2 cellular contexts compared by ENCODE assay signal in the genomic region with DNA sequence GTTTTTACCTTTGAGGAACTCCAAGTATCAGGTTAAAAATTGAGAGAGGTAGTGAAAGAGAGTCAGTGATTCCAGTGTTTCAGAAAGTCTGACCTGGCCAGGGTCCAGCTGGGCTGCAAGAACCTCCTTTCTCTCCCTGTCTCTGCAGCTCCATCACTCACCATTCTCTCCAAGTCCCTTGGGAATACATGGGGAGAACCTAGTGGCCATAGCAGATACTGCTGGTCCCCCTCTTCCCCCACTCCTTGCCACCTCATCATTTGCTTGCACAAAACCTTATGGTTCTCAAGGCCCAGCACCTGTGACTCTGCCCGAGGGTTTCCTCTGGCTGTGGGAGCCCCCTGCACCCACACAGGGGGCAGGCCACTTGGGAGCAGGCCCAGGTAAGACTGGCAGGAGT.
TF ChIP-seq lines count a peak whose summit lies in the region.

No MANE protein-coding gene starts in this region.

TF ChIP-seq in HEK293T, 16 proteins besides CTCF, POLR2A, EP300 and RAD21:
- TF ChIP-seq SP1 (IDR thresholded peaks at IDR 0.05) = no peak
- TF ChIP-seq, protein P1, sequence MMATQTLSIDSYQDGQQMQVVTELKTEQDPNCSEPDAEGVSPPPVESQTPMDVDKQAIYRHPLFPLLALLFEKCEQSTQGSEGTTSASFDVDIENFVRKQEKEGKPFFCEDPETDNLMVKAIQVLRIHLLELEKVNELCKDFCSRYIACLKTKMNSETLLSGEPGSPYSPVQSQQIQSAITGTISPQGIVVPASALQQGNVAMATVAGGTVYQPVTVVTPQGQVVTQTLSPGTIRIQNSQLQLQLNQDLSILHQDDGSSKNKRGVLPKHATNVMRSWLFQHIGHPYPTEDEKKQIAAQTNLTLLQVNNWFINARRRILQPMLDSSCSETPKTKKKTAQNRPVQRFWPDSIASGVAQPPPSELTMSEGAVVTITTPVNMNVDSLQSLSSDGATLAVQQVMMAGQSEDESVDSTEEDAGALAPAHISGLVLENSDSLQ (IDR thresholded peaks at IDR 0.05) = no peak
- TF ChIP-seq FOXK2 (IDR thresholded peaks at IDR 0.05) = no peak
- TF ChIP-seq BHLHE40 (IDR thresholded peaks at IDR 0.05; ENCODE audit: borderline replicate concordance) = no peak
- no peak for TF ChIP-seq NFRKB (IDR thresholded peaks at IDR 0.05)
- TF ChIP-seq SUZ12 (IDR thresholded peaks at IDR 0.05) = no peak
- no peak for TF ChIP-seq L3MBTL2 (conservative IDR thresholded peaks at IDR 0.05)
- TF ChIP-seq FOXM1 (IDR thresholded peaks at IDR 0.05; ENCODE audit: borderline replicate concordance) = no peak
- no peak for TF ChIP-seq HDGF (IDR thresholded peaks at IDR 0.05; ENCODE audit: borderline replicate concordance)
- TF ChIP-seq LEF1 (IDR thresholded peaks at IDR 0.05; ENCODE audit: borderline replicate concordance) = no peak
- no peak for TF ChIP-seq CTBP1 (IDR thresholded peaks at IDR 0.05; ENCODE audit: borderline replicate concordance)

TF ChIP-seq in K562, 482 proteins besides CTCF, POLR2A, EP300 and RAD21:
- no peak for TF ChIP-seq EZH2 (IDR thresholded peaks at IDR 0.05; ENCODE audit: borderline replicate concordance, low read depth, low read length)
- TF ChIP-seq SMARCE1 (IDR thresholded peaks at IDR 0.05) = no peak
- TF ChIP-seq, protein P2, sequence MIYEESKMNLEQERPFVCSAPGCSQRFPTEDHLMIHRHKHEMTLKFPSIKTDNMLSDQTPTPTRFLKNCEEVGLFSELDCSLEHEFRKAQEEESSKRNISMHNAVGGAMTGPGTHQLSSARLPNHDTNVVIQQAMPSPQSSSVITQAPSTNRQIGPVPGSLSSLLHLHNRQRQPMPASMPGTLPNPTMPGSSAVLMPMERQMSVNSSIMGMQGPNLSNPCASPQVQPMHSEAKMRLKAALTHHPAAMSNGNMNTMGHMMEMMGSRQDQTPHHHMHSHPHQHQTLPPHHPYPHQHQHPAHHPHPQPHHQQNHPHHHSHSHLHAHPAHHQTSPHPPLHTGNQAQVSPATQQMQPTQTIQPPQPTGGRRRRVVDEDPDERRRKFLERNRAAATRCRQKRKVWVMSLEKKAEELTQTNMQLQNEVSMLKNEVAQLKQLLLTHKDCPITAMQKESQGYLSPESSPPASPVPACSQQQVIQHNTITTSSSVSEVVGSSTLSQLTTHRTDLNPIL (CRISPR knock-in tag; IDR thresholded peaks at IDR 0.05) = no peak
- TF ChIP-seq, protein P3, sequence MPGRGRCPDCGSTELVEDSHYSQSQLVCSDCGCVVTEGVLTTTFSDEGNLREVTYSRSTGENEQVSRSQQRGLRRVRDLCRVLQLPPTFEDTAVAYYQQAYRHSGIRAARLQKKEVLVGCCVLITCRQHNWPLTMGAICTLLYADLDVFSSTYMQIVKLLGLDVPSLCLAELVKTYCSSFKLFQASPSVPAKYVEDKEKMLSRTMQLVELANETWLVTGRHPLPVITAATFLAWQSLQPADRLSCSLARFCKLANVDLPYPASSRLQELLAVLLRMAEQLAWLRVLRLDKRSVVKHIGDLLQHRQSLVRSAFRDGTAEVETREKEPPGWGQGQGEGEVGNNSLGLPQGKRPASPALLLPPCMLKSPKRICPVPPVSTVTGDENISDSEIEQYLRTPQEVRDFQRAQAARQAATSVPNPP (IDR thresholded peaks at IDR 0.05; ENCODE audit: borderline replicate concordance, insufficient read depth, insufficient read length) = no peak
- no peak for TF ChIP-seq PRMT5 (CRISPR knock-in tag; IDR thresholded peaks at IDR 0.05)
- TF ChIP-seq ETV6 (IDR thresholded peaks at IDR 0.05; ENCODE audit: borderline replicate concordance in 1 of 2, low read depth in 2 of 2, low read length in 1 of 2) = no peak
- TF ChIP-seq ETV6 (CRISPR knock-in tag; IDR thresholded peaks at IDR 0.05; ENCODE audit: borderline replicate concordance) = no peak
- TF ChIP-seq, protein P4, sequence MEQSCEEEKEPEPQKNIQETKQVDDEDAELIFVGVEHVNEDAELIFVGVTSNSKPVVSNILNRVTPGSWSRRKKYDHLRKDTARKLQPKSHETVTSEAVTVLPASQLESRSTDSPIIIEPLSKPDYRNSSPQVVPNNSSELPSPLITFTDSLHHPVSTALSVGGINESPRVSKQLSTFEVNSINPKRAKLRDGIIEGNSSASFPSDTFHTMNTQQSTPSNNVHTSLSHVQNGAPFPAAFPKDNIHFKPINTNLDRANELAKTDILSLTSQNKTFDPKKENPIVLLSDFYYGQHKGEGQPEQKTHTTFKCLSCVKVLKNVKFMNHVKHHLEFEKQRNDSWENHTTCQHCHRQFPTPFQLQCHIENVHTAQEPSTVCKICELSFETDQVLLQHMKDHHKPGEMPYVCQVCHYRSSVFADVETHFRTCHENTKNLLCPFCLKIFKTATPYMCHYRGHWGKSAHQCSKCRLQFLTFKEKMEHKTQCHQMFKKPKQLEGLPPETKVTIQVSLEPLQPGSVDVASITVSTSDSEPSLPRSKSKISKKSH (CRISPR knock-in tag; IDR thresholded peaks at IDR 0.05) = no peak
- no peak for TF ChIP-seq ZNF778 (CRISPR knock-in tag; IDR thresholded peaks at IDR 0.05)
- TF ChIP-seq, protein P5, sequence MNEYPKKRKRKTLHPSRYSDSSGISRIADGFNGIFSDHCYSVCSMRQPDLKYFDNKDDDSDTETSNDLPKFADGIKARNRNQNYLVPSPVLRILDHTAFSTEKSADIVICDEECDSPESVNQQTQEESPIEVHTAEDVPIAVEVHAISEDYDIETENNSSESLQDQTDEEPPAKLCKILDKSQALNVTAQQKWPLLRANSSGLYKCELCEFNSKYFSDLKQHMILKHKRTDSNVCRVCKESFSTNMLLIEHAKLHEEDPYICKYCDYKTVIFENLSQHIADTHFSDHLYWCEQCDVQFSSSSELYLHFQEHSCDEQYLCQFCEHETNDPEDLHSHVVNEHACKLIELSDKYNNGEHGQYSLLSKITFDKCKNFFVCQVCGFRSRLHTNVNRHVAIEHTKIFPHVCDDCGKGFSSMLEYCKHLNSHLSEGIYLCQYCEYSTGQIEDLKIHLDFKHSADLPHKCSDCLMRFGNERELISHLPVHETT (CRISPR knock-in tag; conservative IDR thresholded peaks at IDR 0.05 in 1 of 2, IDR thresholded peaks at IDR 0.05 in 1 of 2) = no peak
- TF ChIP-seq, protein P6, sequence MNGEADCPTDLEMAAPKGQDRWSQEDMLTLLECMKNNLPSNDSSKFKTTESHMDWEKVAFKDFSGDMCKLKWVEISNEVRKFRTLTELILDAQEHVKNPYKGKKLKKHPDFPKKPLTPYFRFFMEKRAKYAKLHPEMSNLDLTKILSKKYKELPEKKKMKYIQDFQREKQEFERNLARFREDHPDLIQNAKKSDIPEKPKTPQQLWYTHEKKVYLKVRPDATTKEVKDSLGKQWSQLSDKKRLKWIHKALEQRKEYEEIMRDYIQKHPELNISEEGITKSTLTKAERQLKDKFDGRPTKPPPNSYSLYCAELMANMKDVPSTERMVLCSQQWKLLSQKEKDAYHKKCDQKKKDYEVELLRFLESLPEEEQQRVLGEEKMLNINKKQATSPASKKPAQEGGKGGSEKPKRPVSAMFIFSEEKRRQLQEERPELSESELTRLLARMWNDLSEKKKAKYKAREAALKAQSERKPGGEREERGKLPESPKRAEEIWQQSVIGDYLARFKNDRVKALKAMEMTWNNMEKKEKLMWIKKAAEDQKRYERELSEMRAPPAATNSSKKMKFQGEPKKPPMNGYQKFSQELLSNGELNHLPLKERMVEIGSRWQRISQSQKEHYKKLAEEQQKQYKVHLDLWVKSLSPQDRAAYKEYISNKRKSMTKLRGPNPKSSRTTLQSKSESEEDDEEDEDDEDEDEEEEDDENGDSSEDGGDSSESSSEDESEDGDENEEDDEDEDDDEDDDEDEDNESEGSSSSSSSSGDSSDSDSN (IDR thresholded peaks at IDR 0.05; ENCODE audit: borderline replicate concordance in 1 of 2, low read depth in 2 of 2, low read length in 2 of 2) = no peak
- TF ChIP-seq HLTF (IDR thresholded peaks at IDR 0.05) = no peak
- TF ChIP-seq, protein P7, sequence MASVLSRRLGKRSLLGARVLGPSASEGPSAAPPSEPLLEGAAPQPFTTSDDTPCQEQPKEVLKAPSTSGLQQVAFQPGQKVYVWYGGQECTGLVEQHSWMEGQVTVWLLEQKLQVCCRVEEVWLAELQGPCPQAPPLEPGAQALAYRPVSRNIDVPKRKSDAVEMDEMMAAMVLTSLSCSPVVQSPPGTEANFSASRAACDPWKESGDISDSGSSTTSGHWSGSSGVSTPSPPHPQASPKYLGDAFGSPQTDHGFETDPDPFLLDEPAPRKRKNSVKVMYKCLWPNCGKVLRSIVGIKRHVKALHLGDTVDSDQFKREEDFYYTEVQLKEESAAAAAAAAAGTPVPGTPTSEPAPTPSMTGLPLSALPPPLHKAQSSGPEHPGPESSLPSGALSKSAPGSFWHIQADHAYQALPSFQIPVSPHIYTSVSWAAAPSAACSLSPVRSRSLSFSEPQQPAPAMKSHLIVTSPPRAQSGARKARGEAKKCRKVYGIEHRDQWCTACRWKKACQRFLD (CRISPR knock-in tag; IDR thresholded peaks at IDR 0.05) = no peak
- no peak for TF ChIP-seq HCFC1 (IDR thresholded peaks at IDR 0.05; ENCODE audit: low read depth, low read length)
- no peak for TF ChIP-seq ZNF408 (CRISPR knock-in tag; IDR thresholded peaks at IDR 0.05; ENCODE audit: low read depth)
- no peak for TF ChIP-seq YBX1 (IDR thresholded peaks at IDR 0.05)
- TF ChIP-seq, protein P8, sequence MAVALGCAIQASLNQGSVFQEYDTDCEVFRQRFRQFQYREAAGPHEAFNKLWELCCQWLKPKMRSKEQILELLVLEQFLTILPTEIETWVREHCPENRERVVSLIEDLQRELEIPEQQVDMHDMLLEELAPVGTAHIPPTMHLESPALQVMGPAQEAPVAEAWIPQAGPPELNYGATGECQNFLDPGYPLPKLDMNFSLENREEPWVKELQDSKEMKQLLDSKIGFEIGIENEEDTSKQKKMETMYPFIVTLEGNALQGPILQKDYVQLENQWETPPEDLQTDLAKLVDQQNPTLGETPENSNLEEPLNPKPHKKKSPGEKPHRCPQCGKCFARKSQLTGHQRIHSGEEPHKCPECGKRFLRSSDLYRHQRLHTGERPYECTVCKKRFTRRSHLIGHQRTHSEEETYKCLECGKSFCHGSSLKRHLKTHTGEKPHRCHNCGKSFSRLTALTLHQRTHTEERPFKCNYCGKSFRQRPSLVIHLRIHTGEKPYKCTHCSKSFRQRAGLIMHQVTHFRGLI (CRISPR knock-in tag; IDR thresholded peaks at IDR 0.05) = no peak
